ENCODE assay signal across 17 cellular contexts in genomic region chr2:17680119-17680518, GRCh38.
A peak's percentile ranks its signal among the peaks of the same experiment; 100 is the strongest.
DNase-seq lines count a peak whose midpoint lies in the region; ATAC-seq and TF ChIP-seq lines count a peak whose summit lies in the region.
"Had no signal": no experiment of that assay in that cellular context is flagged by ENCODE, and none has a peak within 500 bp of the region (broad histone marks: within the 10 kb centered on the region; RNA-seq: fewer than 3 reads in every experiment).

No MANE protein-coding gene starts in this region.

- H3K9me3 ChIP-seq in smooth muscle cell (replicated peaks; ENCODE audit: low read depth), result no peaks in the 10 kb centered on the region
- H3K9me3 ChIP-seq: MG63 had no signal

- no peak overlapping the region for H3K4me3 ChIP-seq in fibroblast of pulmonary artery (replicated peaks; ENCODE audit: low read depth, low read length)
- no peak overlapping the region for H3K4me3 ChIP-seq in smooth muscle cell
- H3K4me3 ChIP-seq: MG63 had no signal

- peak overlapping the region; percentile 43 for H3K27ac ChIP-seq in smooth muscle cell (ENCODE audit: low read depth)

- no peak overlapping the region for H3K4me2 ChIP-seq in smooth muscle cell

- 89% methylated on average over 3 of the region's 3 CpGs for WGBS in smooth muscle cell (ENCODE audit: low lambda C conversion rate)

- H3K36me3 ChIP-seq in smooth muscle cell (ENCODE audit: low read depth), result peaks cover 9% of the 10 kb centered on the region

- H2AFZ ChIP-seq in smooth muscle cell (ENCODE audit: low read depth), result no peak overlapping the region

- peaks cover 5% of the 10 kb centered on the region for H3K79me2 ChIP-seq in smooth muscle cell (ENCODE audit: low read depth)

- H3F3A ChIP-seq in smooth muscle cell (ENCODE audit: low read depth), result no peaks in the 10 kb centered on the region

- no peaks in the 10 kb centered on the region for H3K27me3 ChIP-seq in smooth muscle cell (ENCODE audit: low read depth)
- H3K27me3 ChIP-seq: MG63 had no signal

- ATAC-seq in GM18907 (IDR thresholded peaks at IDR 0.05; ENCODE audit: unreplicated experiment), result no peak

- no peaks in the 10 kb centered on the region for H4K20me1 ChIP-seq in smooth muscle cell (ENCODE audit: low read depth)

- no peak for TF ChIP-seq CTCF in fibroblast of pulmonary artery (IDR thresholded peaks at IDR 0.05; ENCODE audit: low read length, missing control alignments)
- TF ChIP-seq CTCF in smooth muscle cell (IDR thresholded peaks at IDR 0.05; ENCODE audit: borderline replicate concordance, insufficient read depth, poor library complexity, severe bottlenecking), result no peak

- DNase-seq in HCEC 1CT (peak; percentile 46), SW480 (ENCODE audit: low spot score) (peak; percentile 76), fibroblast of pulmonary artery (ENCODE audit: low read depth) (peak; percentile 18), smooth muscle cell (lab: John Stamatoyannopoulos, UW; ENCODE audit: unreplicated experiment) (no peak), epidermal melanocyte (ENCODE audit: insufficient read length, low spot score) (no peak), NCI-H2171 (lab: John Stamatoyannopoulos, UW) (no peak)
- DNase-seq: Calu3; CD4-positive, alpha-beta memory T cell; DMS53; GOT3; KBM-7; MG63; NCI-H1105 treated with DMSO at 0.1 percent for 48 hours; NCI-H1694 treated with DMSO at 0.1 percent for 48 hours; NCI-H446; NCI-H69 had no signal

- no peak overlapping the region for H3K9ac ChIP-seq in smooth muscle cell (ENCODE audit: low read depth)

- no peaks in the 10 kb centered on the region for H3K4me1 ChIP-seq in smooth muscle cell (ENCODE audit: low read depth)

Comparison
In these comparisons a context has a peak if more than half of its experiments do, and no peak if none do; other contexts are left out.
1. DNase-seq: peak in HCEC 1CT (single experiment), SW480 (single experiment) and fibroblast of pulmonary artery (single experiment); none in smooth muscle cell (single experiment), epidermal melanocyte (single experiment) and NCI-H2171 (single experiment).